20 cellular contexts compared by ENCODE assay signal in the genomic region with DNA sequence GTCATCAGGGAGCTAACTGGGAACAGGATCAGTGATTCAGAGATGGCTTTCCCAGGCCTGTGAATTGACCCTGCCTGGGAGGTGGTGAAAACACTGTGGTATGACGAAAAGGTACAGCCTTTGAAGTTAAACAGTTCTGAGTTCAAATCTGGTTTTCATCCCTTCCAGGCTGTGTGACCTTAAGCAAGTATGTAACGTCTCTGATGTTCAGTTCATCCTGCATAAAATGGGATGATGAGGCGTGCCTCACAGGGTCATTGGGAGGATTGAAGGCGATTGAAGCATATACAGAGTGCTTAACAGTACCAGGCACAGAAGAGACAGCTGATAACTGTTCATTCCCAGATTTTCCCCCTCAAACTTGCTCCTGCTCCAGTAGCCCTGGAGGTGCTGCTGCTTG. TPM values are rescaled to one million over a fixed set of nuclear protein-coding genes. Genes with fewer than 3 reads are reported as not detected.
DNase-seq lines count a peak whose midpoint lies in the region; ATAC-seq and TF ChIP-seq lines count a peak whose summit lies in the region.
"Had no signal": no experiment of that assay in that cellular context is flagged by ENCODE, and none has a peak within 500 bp of the region (broad histone marks: within the 10 kb centered on the region; RNA-seq: fewer than 3 reads in every experiment).

No MANE protein-coding gene starts in this region.

- no peak for ATAC-seq in body of pancreas
- ATAC-seq in HG03025 (IDR thresholded peaks at IDR 0.05; ENCODE audit: low FRiP score, unreplicated experiment) = no peak
- ATAC-seq: A549; CD8-positive, alpha-beta T cell had no signal

- no peaks in the 10 kb centered on the region for H3K9me3 Mint-ChIP-seq in neural progenitor cell
- H3K9me3 Mint-ChIP-seq in immature natural killer cell = no peaks in the 10 kb centered on the region
- H3K9me3 Mint-ChIP-seq: CD4-positive, alpha-beta T cell; CD8-positive, alpha-beta T cell had no signal

- POLR2A ChIA-PET in HEK293 (lab: Yijun Ruan, JAX) = no interaction called here

- H3K27me3 Mint-ChIP-seq in neural progenitor cell (ENCODE audit: insufficient read depth, low read depth) = peaks cover 10% of the 10 kb centered on the region
- H3K27me3 Mint-ChIP-seq in immature natural killer cell (ENCODE audit: low read depth in 3 of 3) = peaks cover 0 to 4% (median 0%) of the 10 kb centered on the region in 3 donors
- H3K27me3 Mint-ChIP-seq: B cell; CD4-positive, alpha-beta T cell had no signal

- no peak for TF ChIP-seq POLR2A in body of pancreas (IDR thresholded peaks at IDR 0.05)

- no peaks in the 10 kb centered on the region for H3F3A ChIP-seq in neural progenitor cell (ENCODE audit: low read depth)

- peak overlapping the region; percentile 72 for H3K27ac Mint-ChIP-seq in neural progenitor cell
- no peak overlapping the region for H3K27ac Mint-ChIP-seq in immature natural killer cell
- H3K27ac Mint-ChIP-seq: B cell; CD4-positive, alpha-beta T cell; CD8-positive, alpha-beta T cell had no signal

- DNase-seq in body of pancreas (no peak), neural progenitor cell (ENCODE audit: low spot score) (no peak), immature natural killer cell (no peak)
- DNase-seq in stimulated activated CD4-positive, alpha-beta T cell treated with anti-CD3 and anti-CD28 coated beads, Interleukin-4, amount 100 ng/mL, for 4 hours = no peak
- no peak for DNase-seq in central memory CD4-positive, alpha-beta T cell
- DNase-seq: AML-193; Caco-2; Calu3; CD4-positive, alpha-beta T cell; CD8-positive, alpha-beta T cell; DMS79 treated with DMSO at 0.1 percent for 48 hours; GF-D8 had no signal

- H3K4me2 ChIP-seq in neural progenitor cell = no peak overlapping the region
- H3K4me2 ChIP-seq: A549; BLaER1 treated with 17β-estradiol and CSF1 and Interleukin-3, amounts not matched to agents 10 nM and 100 nM had no signal

- TF ChIP-seq CTCF in HEK293 (tag by site-specific recombination; IDR thresholded peaks at IDR 0.05) (no peak), VCaP (conservative IDR thresholded peaks at IDR 0.05) (no peak), body of pancreas (IDR thresholded peaks at IDR 0.05) (no peak), neural progenitor cell (IDR thresholded peaks at IDR 0.05) (no peak)

- H3K9ac ChIP-seq in neural progenitor cell = no peak overlapping the region
- H3K9ac ChIP-seq: BLaER1 treated with 17β-estradiol and CSF1 and Interleukin-3, amounts not matched to agents 10 nM and 100 nM had no signal

- no peak overlapping the region for H2AFZ ChIP-seq in neural progenitor cell (replicated peaks)

- intact Hi-C loops in body of pancreas (cut with DNase I) = no loop called here

- H3K27me3 ChIP-seq in body of pancreas = no peaks in the 10 kb centered on the region
- H3K27me3 ChIP-seq in neural progenitor cell = no peaks in the 10 kb centered on the region
- H3K27me3 ChIP-seq: BLaER1 treated with 17β-estradiol and CSF1 and Interleukin-3, amounts not matched to agents 10 nM and 100 nM had no signal

- no peaks in the 10 kb centered on the region for H3K9me3 ChIP-seq in HEK293 (ENCODE audit: control insufficient read depth, insufficient read depth, low read depth, low read length)
- H3K9me3 ChIP-seq in body of pancreas = no peaks in the 10 kb centered on the region
- H3K9me3 ChIP-seq in neural progenitor cell (ENCODE audit: low read depth) = no peaks in the 10 kb centered on the region
- H3K9me3 ChIP-seq: A549; BLaER1 treated with 17β-estradiol and CSF1 and Interleukin-3, amounts not matched to agents 10 nM and 100 nM; Caco-2 had no signal

- H3K4me1 Mint-ChIP-seq in neural progenitor cell = no peaks in the 10 kb centered on the region
- H3K4me1 Mint-ChIP-seq in immature natural killer cell = no peaks in the 10 kb centered on the region

- no peak overlapping the region for H3K4me3 ChIP-seq in HEK293 (ENCODE audit: low read depth, low read length)
- no peak overlapping the region for H3K4me3 ChIP-seq in body of pancreas
- no peak overlapping the region for H3K4me3 ChIP-seq in neural progenitor cell
- H3K4me3 ChIP-seq: A549; BLaER1 treated with 17β-estradiol and CSF1 and Interleukin-3, amounts not matched to agents 10 nM and 100 nM had no signal

- no peaks in the 10 kb centered on the region for H3K36me3 Mint-ChIP-seq in neural progenitor cell
- peaks cover 0 to 4% (median 0%) of the 10 kb centered on the region in 3 donors for H3K36me3 Mint-ChIP-seq in immature natural killer cell

- H4K20me1 ChIP-seq in neural progenitor cell (ENCODE audit: low read depth) = peaks cover 3% of the 10 kb centered on the region

- CTCF ChIA-PET in HEK293 (lab: Yijun Ruan, JAX) = interaction anchor here (1.5 kb wide), 1 partner anchor 13 kb away, joined by 7 read pairs; no protein-coding TSS in a partner anchor

- WGBS in body of pancreas, 2 donors = 81 to 83% methylated on average over 4 of the region's 4 CpGs

- H3K27ac ChIP-seq in HEK293 (ENCODE audit: extremely low read depth, low read depth, low read length) = no peak overlapping the region
- peak overlapping the region; percentile 47; the same call in 1 of the 2 replicates for H3K27ac ChIP-seq in VCaP
- peak overlapping the region in 3 of 4 donors; percentile 71 to 78 (median 75) for H3K27ac ChIP-seq in body of pancreas
- no peak overlapping the region for H3K27ac ChIP-seq in neural progenitor cell
- H3K27ac ChIP-seq: 22Rv1; A549; BLaER1 treated with 17β-estradiol and CSF1 and Interleukin-3, amounts not matched to agents 10 nM and 100 nM; C4-2B had no signal

- H3K36me3 ChIP-seq in HEK293 (ENCODE audit: control insufficient read depth in 2 of 2, insufficient read depth in 1 of 2, low read length in 2 of 2) = peaks cover 0 to 96% of the 10 kb centered on the region in 2 experiments; a peak in 1 of 3 replicates
- no peaks in the 10 kb centered on the region for H3K36me3 ChIP-seq in body of pancreas (replicated peaks in 1 of 2; ENCODE audit: insufficient read depth in 1 of 2, low read depth in 2 of 2)
- no peaks in the 10 kb centered on the region for H3K36me3 ChIP-seq in neural progenitor cell

- H3K4me3 Mint-ChIP-seq in neural progenitor cell = no peak overlapping the region
- H3K4me3 Mint-ChIP-seq in immature natural killer cell = no peak overlapping the region
- H3K4me3 Mint-ChIP-seq: B cell; CD4-positive, alpha-beta T cell; CD8-positive, alpha-beta T cell had no signal

- no peaks in the 10 kb centered on the region for H3K4me1 ChIP-seq in HEK293 (ENCODE audit: control insufficient read depth, insufficient read depth, low read length)
- peaks cover 22% of the 10 kb centered on the region for H3K4me1 ChIP-seq in body of pancreas
- no peaks in the 10 kb centered on the region for H3K4me1 ChIP-seq in neural progenitor cell
- H3K4me1 ChIP-seq: BLaER1 treated with 17β-estradiol and CSF1 and Interleukin-3, amounts not matched to agents 10 nM and 100 nM had no signal

- no peaks in the 10 kb centered on the region for H3K79me2 ChIP-seq in neural progenitor cell (ENCODE audit: low read depth)

TF ChIP-seq in HEK293, 187 proteins besides CTCF, POLR2A, EP300 and RAD21:
- TF ChIP-seq ZNF302 (tag by site-specific recombination; IDR thresholded peaks at IDR 0.05; ENCODE audit: low read depth) (no peak), ZNF311 (tag by site-specific recombination; IDR thresholded peaks at IDR 0.05; ENCODE audit: borderline replicate concordance) (no peak), SCRT2 (tag by site-specific recombination; IDR thresholded peaks at IDR 0.05) (no peak), ZNF768 (tag by site-specific recombination; IDR thresholded peaks at IDR 0.05) (peak; percentile 51; the same call in 1 of the 2 replicates)
- TF ChIP-seq, protein P1, sequence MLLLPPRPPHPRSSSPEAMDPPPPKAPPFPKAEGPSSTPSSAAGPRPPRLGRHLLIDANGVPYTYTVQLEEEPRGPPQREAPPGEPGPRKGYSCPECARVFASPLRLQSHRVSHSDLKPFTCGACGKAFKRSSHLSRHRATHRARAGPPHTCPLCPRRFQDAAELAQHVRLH (tag by site-specific recombination; IDR thresholded peaks at IDR 0.05) = no peak

RNA-seq across cellular contexts. Expression of a gene that starts 11.0 kb away (rescaled TPM):
- 10 to 100 TPM in 1 of 2 donors, 1 to 10 TPM in 1; 8.6 to 12.7 TPM for total RNA-seq in body of pancreas
- total RNA-seq in neural progenitor cell (ENCODE audit: low replicate concordance) = 1.3 and 2.0 TPM in 2 replicates
- under 1 TPM; 0.18 to 0.48 (median 0.47) TPM for polyA plus RNA-seq in immature natural killer cell

Comparison
In these comparisons a context has a peak if more than half of its experiments do, and no peak if none do; other contexts are left out.
1. H3K27ac ChIP-seq: peak in VCaP (single experiment) and body of pancreas (3 of 4); none in HEK293 (single experiment) and neural progenitor cell (single experiment).